In the genomic region with DNA sequence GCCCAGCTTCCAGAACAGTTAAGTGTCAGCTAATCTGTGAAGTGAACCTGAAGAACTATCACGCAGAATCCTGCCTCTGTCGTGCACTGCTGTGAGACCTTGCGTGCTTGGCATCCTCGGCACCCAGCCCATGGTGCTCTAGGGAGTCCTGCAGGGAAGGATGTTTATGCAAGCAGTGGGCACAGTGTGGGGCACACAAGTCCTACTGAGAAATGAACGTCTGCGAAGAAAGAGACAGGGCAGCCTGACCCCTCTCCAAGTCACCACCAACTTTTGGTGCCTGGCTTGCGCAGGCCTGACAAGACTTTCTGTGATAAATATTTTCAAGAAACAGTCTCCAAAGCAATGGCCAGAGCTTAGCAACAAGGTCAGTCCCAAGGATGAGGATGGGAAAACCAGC, we compare ENCODE assay signal across 23 cellular contexts.
"Had no signal": no experiment of that assay in that cellular context is flagged by ENCODE, and none has a peak within 500 bp of the region (broad histone marks: within the 10 kb centered on the region; RNA-seq: fewer than 3 reads in every experiment).

No MANE protein-coding gene starts in this region.

- ATAC-seq: activated T-helper 17 cell treated with anti-CD3 and anti-CD28 coated beads, Interleukin-2, amount 50 U/mL, for 72 hours; T-cell had no signal

- H3K4me1 ChIP-seq: Peyer's patch had no signal

- H3K4me3 ChIP-seq: MG63, Peyer's patch, SK-N-MC had no signal

- H3K27ac Mint-ChIP-seq: activated CD4-positive, alpha-beta memory T cell treated with anti-CD3 and anti-CD28 coated beads, Interleukin-2, amount 10 ng/mL, durations not matched to agents 7 days and 5 days; activated naive CD4-positive, alpha-beta T cell treated with anti-CD3 and anti-CD28 coated beads, Interleukin-2, amount 10 ng/mL, durations not matched to agents 7 days and 5 days; activated naive CD8-positive, alpha-beta T cell treated with anti-CD3 and anti-CD28 coated beads for 36 hours; activated T-helper 17 cell treated with anti-CD3 and anti-CD28 coated beads, Interleukin-2, amount 50 U/mL, for 72 hours had no signal

- H3K27me3 Mint-ChIP-seq: activated CD4-positive, alpha-beta memory T cell treated with anti-CD3 and anti-CD28 coated beads, Interleukin-2, amount 10 ng/mL, durations not matched to agents 7 days and 5 days; activated naive CD4-positive, alpha-beta T cell treated with anti-CD3 and anti-CD28 coated beads, Interleukin-2, amount 10 ng/mL, durations not matched to agents 7 days and 5 days; activated naive CD8-positive, alpha-beta T cell treated with anti-CD3 and anti-CD28 coated beads for 36 hours; activated T-helper 17 cell treated with anti-CD3 and anti-CD28 coated beads, Interleukin-2, amount 50 U/mL, for 72 hours; T-cell had no signal

- DNase-seq: activated CD4-positive, alpha-beta memory T cell treated with anti-CD3 and anti-CD28 coated beads, Interleukin-2, amount 10 ng/mL, durations not matched to agents 7 days and 5 days; activated CD4-positive, alpha-beta T cell treated with anti-CD3 and anti-CD28 coated beads, Interleukin-2, amount 50 U/mL, for 1 hour; activated CD4-positive, CD25-positive, alpha-beta regulatory T cell; activated gamma-delta T cell; activated naive CD4-positive, alpha-beta T cell treated with anti-CD3 and anti-CD28 coated beads, Interleukin-2, amount 10 ng/mL, durations not matched to agents 7 days and 5 days; activated naive CD8-positive, alpha-beta T cell treated with anti-CD3 and anti-CD28 coated beads for 36 hours; activated T-cell treated with anti-CD3 and anti-CD28 coated beads for 4 hours; activated T-cell treated with anti-CD3 and anti-CD28 coated beads, Interleukin-2, amount 50 U/mL, for 48 hours; brain microvascular endothelial cell; MG63; NCI-H1105 treated with DMSO at 0.1 percent for 48 hours; NCI-H1436 treated with DMSO at 0.1 percent for 48 hours; NCI-H187; NCI-H2081; NCI-H524; SHP77 treated with DMSO at 0.1 percent for 48 hours; T-cell; T-helper 2 cell; T1000 had no signal

- H3K4me1 Mint-ChIP-seq: activated naive CD4-positive, alpha-beta T cell treated with anti-CD3 and anti-CD28 coated beads, Interleukin-2, amount 10 ng/mL, durations not matched to agents 7 days and 5 days; T-cell had no signal

- H3K9me3 Mint-ChIP-seq: activated CD4-positive, alpha-beta memory T cell treated with anti-CD3 and anti-CD28 coated beads, Interleukin-2, amount 10 ng/mL, durations not matched to agents 7 days and 5 days; activated naive CD4-positive, alpha-beta T cell treated with anti-CD3 and anti-CD28 coated beads, Interleukin-2, amount 10 ng/mL, durations not matched to agents 7 days and 5 days; activated naive CD8-positive, alpha-beta T cell treated with anti-CD3 and anti-CD28 coated beads for 36 hours; activated T-helper 17 cell treated with anti-CD3 and anti-CD28 coated beads, Interleukin-2, amount 50 U/mL, for 72 hours; T-cell had no signal

- H3K4me3 Mint-ChIP-seq: activated CD4-positive, alpha-beta memory T cell treated with anti-CD3 and anti-CD28 coated beads, Interleukin-2, amount 10 ng/mL, durations not matched to agents 7 days and 5 days; activated naive CD4-positive, alpha-beta T cell treated with anti-CD3 and anti-CD28 coated beads, Interleukin-2, amount 10 ng/mL, durations not matched to agents 7 days and 5 days; activated naive CD8-positive, alpha-beta T cell treated with anti-CD3 and anti-CD28 coated beads for 36 hours; activated T-helper 17 cell treated with anti-CD3 and anti-CD28 coated beads, Interleukin-2, amount 50 U/mL, for 72 hours; T-cell had no signal

- H3K9me3 ChIP-seq: MG63, Peyer's patch had no signal

- H3K27ac ChIP-seq: brain microvascular endothelial cell, Peyer's patch, RWPE1, SK-N-MC had no signal
